13 cellular contexts compared by ENCODE assay signal in genomic region chr11:131658952-131659351, GRCh38.
DNase-seq lines count a peak whose midpoint lies in the region; ATAC-seq and TF ChIP-seq lines count a peak whose summit lies in the region.
"Had no signal": no experiment of that assay in that cellular context is flagged by ENCODE, and none has a peak within 500 bp of the region (broad histone marks: within the 10 kb centered on the region; RNA-seq: fewer than 3 reads in every experiment).

No MANE protein-coding gene starts in this region.

- intact Hi-C loops in cardiac septum (cut with DNase I), result no loop called here

- ATAC-seq in GM21526 (IDR thresholded peaks at IDR 0.05; ENCODE audit: low FRiP score, unreplicated experiment), result peak; percentile 61
- peak; percentile 75 for ATAC-seq in HG03432 (IDR thresholded peaks at IDR 0.05; ENCODE audit: unreplicated experiment)
- no peak for ATAC-seq in GM18520 (IDR thresholded peaks at IDR 0.05; ENCODE audit: unreplicated experiment)
- ATAC-seq: activated CD8-positive, alpha-beta T cell treated with anti-CD3 and anti-CD28 coated beads, Interleukin-2, amount 10 ng/mL, durations not matched to agents 7 days and 5 days; activated naive CD8-positive, alpha-beta T cell treated with anti-CD3 and anti-CD28 coated beads, Interleukin-2, amount 50 U/mL, for 24 hours had no signal

- in situ Hi-C loops in GM13976 (cut with MboI; ENCODE audit: low sequenced_read_pairs, unreplicated experiment), result loop anchor here (25.0 kb wide), 1 partner anchor 597 kb away; no protein-coding TSS in a partner anchor

- TF ChIP-seq CTCF in GM13976 (IDR thresholded peaks at IDR 0.05; ENCODE audit: borderline replicate concordance, control extremely low read depth, extremely low read depth, insufficient read depth, missing control alignments), result no peak

- DNase-seq in GM13976 (ENCODE audit: low spot score) (peak; percentile 59), astrocyte of the hippocampus (ENCODE audit: low read depth, low spot score) (peak; percentile 46), C1 segment of cervical spinal cord (lab: John Stamatoyannopoulos, UW) (no peak), cardiac septum (ENCODE audit: low spot score) (no peak), NCI-H2029 (lab: John Stamatoyannopoulos, UW) (no peak)
- DNase-seq: activated CD8-positive, alpha-beta T cell treated with anti-CD3 and anti-CD28 coated beads, Interleukin-2, amount 10 ng/mL, durations not matched to agents 7 days and 5 days; activated naive CD8-positive, alpha-beta T cell treated with anti-CD3 and anti-CD28 coated beads, Interleukin-2, amount 50 U/mL, for 24 hours; NCI-H510A; retina; SK-N-SH had no signal

Comparison
In these comparisons a context has a peak if more than half of its experiments do, and no peak if none do; other contexts are left out.
1. DNase-seq: peak in GM13976 (single experiment) and astrocyte of the hippocampus (single experiment); none in C1 segment of cervical spinal cord (0 of 14), cardiac septum (single experiment) and NCI-H2029 (single experiment).